Comparison of ENCODE assay signal across 1 cellular context in genomic region chr3:17287006-17287689, GRCh38.
TF ChIP-seq lines count a peak whose summit lies in the region.

No MANE protein-coding gene starts in this region.

TF ChIP-seq in SK-N-SH treated with all-trans-retinoic acid at 6 μM for 48 hours, 23 proteins besides CTCF, POLR2A, EP300 and RAD21 (continued from another document):
- TF ChIP-seq TSHZ2 (CRISPR knock-in tag; IDR thresholded peaks at IDR 0.05) (no peak), ZC3H10 (CRISPR knock-in tag; IDR thresholded peaks at IDR 0.05) (no peak), PPARA (CRISPR knock-in tag; IDR thresholded peaks at IDR 0.05; ENCODE audit: borderline replicate concordance) (no peak), ISL1 (CRISPR knock-in tag; IDR thresholded peaks at IDR 0.05) (no peak)
